Comparison of ENCODE assay signal across 1 cellular context in the genomic region with DNA sequence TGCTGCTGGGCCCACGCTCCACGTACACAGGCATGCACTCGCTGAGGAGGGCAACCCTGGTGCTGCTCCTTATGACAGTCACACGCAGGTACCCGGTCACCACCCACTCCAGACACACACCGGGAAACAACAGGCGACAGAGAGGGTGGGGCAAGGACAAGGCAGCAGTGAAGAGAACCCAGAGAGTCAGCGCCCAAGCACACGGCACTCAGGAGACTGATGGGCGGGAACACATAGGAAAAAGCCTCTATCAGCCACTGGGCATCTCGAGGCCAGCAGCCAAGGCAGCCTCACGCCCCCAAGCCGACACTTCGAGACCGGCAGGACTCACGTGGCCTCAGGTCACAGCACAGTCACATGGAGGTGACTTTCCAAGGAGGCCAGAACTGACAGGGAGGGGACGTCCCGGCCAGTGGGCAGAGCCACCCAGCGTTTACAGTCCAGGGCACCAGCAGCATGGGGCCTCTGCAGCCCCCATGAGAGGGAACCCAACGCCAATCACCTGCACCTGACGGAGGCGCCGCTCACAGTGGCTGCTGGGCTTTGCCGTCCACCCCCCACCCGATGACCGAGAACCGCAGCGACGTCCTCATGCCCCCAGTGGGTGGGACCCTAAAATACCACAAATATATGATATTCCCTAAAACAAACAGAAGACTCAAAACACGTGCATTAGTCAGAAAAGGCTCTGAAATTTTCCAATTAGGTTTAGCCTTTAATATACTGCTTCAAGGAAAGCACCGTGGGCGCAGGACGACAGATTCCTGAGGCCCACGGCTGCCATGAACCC.
TF ChIP-seq lines count a peak whose summit lies in the region.

No MANE protein-coding gene starts in this region.

TF ChIP-seq in K562, 482 proteins besides CTCF, POLR2A, EP300 and RAD21 (continued from another document and continues in another):
- TF ChIP-seq, protein P1, sequence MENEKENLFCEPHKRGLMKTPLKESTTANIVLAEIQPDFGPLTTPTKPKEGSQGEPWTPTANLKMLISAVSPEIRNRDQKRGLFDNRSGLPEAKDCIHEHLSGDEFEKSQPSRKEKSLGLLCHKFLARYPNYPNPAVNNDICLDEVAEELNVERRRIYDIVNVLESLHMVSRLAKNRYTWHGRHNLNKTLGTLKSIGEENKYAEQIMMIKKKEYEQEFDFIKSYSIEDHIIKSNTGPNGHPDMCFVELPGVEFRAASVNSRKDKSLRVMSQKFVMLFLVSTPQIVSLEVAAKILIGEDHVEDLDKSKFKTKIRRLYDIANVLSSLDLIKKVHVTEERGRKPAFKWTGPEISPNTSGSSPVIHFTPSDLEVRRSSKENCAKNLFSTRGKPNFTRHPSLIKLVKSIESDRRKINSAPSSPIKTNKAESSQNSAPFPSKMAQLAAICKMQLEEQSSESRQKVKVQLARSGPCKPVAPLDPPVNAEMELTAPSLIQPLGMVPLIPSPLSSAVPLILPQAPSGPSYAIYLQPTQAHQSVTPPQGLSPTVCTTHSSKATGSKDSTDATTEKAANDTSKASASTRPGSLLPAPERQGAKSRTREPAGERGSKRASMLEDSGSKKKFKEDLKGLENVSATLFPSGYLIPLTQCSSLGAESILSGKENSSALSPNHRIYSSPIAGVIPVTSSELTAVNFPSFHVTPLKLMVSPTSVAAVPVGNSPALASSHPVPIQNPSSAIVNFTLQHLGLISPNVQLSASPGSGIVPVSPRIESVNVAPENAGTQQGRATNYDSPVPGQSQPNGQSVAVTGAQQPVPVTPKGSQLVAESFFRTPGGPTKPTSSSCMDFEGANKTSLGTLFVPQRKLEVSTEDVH (IDR thresholded peaks at IDR 0.05; ENCODE audit: low read depth, partially characterized antibody): no peak
- TF ChIP-seq SMARCB1 (IDR thresholded peaks at IDR 0.05; ENCODE audit: insufficient read length, low read depth) (no peak), DPF2 (IDR thresholded peaks at IDR 0.05) (no peak), MEIS2 (IDR thresholded peaks at IDR 0.05; ENCODE audit: partially characterized antibody) (no peak), TBP (optimal IDR thresholded peaks at IDR 0.05; ENCODE audit: low read depth, low read length) (no peak), POU5F1 (IDR thresholded peaks at IDR 0.05; ENCODE audit: borderline replicate concordance, low read depth, low read length, partially characterized antibody) (no peak), NFRKB (IDR thresholded peaks at IDR 0.05; ENCODE audit: low read depth) (no peak), SAP30 (IDR thresholded peaks at IDR 0.05; ENCODE audit: borderline replicate concordance, insufficient read depth, low read depth, low read length, poor library complexity, severe bottlenecking) (no peak), MEF2A (IDR thresholded peaks at IDR 0.05; ENCODE audit: control insufficient read depth, low read depth, low read length) (no peak), EZH2 (IDR thresholded peaks at IDR 0.05; ENCODE audit: borderline replicate concordance, low read depth, low read length) (no peak), BACH1 (tag; IDR thresholded peaks at IDR 0.05) (no peak), SIN3B (IDR thresholded peaks at IDR 0.05; ENCODE audit: low read depth) (no peak), SRSF3 (IDR thresholded peaks at IDR 0.05; ENCODE audit: insufficient read depth, low read length) (no peak), SAFB2 (IDR thresholded peaks at IDR 0.05; ENCODE audit: borderline replicate concordance, low read depth, low read length, severe bottlenecking) (no peak), BRD9 (IDR thresholded peaks at IDR 0.05; ENCODE audit: low read depth, partially characterized antibody) (no peak), ATF7 (IDR thresholded peaks at IDR 0.05) (no peak), FOXM1 (IDR thresholded peaks at IDR 0.05; ENCODE audit: low read depth) (no peak), FOXM1 (CRISPR knock-in tag; IDR thresholded peaks at IDR 0.05; ENCODE audit: low read depth) (no peak), CHCHD3 (CRISPR knock-in tag; IDR thresholded peaks at IDR 0.05) (no peak), RUNX1 (IDR thresholded peaks at IDR 0.05; ENCODE audit: low read depth) (no peak), TRIM28 (IDR thresholded peaks at IDR 0.05) (no peak), EGR1 (conservative IDR thresholded peaks at IDR 0.05) (no peak), MTA3 (IDR thresholded peaks at IDR 0.05; ENCODE audit: borderline replicate concordance) (no peak), NBN (IDR thresholded peaks at IDR 0.05; ENCODE audit: low read depth) (no peak)
- TF ChIP-seq, protein P2, sequence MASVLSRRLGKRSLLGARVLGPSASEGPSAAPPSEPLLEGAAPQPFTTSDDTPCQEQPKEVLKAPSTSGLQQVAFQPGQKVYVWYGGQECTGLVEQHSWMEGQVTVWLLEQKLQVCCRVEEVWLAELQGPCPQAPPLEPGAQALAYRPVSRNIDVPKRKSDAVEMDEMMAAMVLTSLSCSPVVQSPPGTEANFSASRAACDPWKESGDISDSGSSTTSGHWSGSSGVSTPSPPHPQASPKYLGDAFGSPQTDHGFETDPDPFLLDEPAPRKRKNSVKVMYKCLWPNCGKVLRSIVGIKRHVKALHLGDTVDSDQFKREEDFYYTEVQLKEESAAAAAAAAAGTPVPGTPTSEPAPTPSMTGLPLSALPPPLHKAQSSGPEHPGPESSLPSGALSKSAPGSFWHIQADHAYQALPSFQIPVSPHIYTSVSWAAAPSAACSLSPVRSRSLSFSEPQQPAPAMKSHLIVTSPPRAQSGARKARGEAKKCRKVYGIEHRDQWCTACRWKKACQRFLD (CRISPR knock-in tag; IDR thresholded peaks at IDR 0.05): no peak
- TF ChIP-seq, protein P3, sequence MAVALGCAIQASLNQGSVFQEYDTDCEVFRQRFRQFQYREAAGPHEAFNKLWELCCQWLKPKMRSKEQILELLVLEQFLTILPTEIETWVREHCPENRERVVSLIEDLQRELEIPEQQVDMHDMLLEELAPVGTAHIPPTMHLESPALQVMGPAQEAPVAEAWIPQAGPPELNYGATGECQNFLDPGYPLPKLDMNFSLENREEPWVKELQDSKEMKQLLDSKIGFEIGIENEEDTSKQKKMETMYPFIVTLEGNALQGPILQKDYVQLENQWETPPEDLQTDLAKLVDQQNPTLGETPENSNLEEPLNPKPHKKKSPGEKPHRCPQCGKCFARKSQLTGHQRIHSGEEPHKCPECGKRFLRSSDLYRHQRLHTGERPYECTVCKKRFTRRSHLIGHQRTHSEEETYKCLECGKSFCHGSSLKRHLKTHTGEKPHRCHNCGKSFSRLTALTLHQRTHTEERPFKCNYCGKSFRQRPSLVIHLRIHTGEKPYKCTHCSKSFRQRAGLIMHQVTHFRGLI (CRISPR knock-in tag; IDR thresholded peaks at IDR 0.05): no peak
- TF ChIP-seq, protein P4, sequence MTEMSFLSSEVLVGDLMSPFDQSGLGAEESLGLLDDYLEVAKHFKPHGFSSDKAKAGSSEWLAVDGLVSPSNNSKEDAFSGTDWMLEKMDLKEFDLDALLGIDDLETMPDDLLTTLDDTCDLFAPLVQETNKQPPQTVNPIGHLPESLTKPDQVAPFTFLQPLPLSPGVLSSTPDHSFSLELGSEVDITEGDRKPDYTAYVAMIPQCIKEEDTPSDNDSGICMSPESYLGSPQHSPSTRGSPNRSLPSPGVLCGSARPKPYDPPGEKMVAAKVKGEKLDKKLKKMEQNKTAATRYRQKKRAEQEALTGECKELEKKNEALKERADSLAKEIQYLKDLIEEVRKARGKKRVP (CRISPR knock-in tag; IDR thresholded peaks at IDR 0.05): no peak; the same call in 1 of the 2 replicates
- TF ChIP-seq, protein P5, sequence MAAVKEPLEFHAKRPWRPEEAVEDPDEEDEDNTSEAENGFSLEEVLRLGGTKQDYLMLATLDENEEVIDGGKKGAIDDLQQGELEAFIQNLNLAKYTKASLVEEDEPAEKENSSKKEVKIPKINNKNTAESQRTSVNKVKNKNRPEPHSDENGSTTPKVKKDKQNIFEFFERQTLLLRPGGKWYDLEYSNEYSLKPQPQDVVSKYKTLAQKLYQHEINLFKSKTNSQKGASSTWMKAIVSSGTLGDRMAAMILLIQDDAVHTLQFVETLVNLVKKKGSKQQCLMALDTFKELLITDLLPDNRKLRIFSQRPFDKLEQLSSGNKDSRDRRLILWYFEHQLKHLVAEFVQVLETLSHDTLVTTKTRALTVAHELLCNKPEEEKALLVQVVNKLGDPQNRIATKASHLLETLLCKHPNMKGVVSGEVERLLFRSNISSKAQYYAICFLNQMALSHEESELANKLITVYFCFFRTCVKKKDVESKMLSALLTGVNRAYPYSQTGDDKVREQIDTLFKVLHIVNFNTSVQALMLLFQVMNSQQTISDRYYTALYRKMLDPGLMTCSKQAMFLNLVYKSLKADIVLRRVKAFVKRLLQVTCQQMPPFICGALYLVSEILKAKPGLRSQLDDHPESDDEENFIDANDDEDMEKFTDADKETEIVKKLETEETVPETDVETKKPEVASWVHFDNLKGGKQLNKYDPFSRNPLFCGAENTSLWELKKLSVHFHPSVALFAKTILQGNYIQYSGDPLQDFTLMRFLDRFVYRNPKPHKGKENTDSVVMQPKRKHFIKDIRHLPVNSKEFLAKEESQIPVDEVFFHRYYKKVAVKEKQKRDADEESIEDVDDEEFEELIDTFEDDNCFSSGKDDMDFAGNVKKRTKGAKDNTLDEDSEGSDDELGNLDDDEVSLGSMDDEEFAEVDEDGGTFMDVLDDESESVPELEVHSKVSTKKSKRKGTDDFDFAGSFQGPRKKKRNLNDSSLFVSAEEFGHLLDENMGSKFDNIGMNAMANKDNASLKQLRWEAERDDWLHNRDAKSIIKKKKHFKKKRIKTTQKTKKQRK (IDR thresholded peaks at IDR 0.05; ENCODE audit: borderline replicate concordance, low read depth, low read length): no peak
- TF ChIP-seq, protein P6, sequence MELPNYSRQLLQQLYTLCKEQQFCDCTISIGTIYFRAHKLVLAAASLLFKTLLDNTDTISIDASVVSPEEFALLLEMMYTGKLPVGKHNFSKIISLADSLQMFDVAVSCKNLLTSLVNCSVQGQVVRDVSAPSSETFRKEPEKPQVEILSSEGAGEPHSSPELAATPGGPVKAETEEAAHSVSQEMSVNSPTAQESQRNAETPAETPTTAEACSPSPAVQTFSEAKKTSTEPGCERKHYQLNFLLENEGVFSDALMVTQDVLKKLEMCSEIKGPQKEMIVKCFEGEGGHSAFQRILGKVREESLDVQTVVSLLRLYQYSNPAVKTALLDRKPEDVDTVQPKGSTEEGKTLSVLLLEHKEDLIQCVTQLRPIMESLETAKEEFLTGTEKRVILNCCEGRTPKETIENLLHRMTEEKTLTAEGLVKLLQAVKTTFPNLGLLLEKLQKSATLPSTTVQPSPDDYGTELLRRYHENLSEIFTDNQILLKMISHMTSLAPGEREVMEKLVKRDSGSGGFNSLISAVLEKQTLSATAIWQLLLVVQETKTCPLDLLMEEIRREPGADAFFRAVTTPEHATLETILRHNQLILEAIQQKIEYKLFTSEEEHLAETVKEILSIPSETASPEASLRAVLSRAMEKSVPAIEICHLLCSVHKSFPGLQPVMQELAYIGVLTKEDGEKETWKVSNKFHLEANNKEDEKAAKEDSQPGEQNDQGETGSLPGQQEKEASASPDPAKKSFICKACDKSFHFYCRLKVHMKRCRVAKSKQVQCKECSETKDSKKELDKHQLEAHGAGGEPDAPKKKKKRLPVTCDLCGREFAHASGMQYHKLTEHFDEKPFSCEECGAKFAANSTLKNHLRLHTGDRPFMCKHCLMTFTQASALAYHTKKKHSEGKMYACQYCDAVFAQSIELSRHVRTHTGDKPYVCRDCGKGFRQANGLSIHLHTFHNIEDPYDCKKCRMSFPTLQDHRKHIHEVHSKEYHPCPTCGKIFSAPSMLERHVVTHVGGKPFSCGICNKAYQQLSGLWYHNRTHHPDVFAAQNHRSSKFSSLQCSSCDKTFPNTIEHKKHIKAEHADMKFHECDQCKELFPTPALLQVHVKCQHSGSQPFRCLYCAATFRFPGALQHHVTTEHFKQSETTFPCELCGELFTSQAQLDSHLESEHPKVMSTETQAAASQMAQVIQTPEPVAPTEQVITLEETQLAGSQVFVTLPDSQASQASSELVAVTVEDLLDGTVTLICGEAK (IDR thresholded peaks at IDR 0.05): peak; percentile 58
- TF ChIP-seq, protein P6 (CRISPR knock-in tag; IDR thresholded peaks at IDR 0.05): no peak
- TF ChIP-seq, protein P7, sequence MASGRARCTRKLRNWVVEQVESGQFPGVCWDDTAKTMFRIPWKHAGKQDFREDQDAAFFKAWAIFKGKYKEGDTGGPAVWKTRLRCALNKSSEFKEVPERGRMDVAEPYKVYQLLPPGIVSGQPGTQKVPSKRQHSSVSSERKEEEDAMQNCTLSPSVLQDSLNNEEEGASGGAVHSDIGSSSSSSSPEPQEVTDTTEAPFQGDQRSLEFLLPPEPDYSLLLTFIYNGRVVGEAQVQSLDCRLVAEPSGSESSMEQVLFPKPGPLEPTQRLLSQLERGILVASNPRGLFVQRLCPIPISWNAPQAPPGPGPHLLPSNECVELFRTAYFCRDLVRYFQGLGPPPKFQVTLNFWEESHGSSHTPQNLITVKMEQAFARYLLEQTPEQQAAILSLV (tag; IDR thresholded peaks at IDR 0.05): no peak
- TF ChIP-seq, protein P8, sequence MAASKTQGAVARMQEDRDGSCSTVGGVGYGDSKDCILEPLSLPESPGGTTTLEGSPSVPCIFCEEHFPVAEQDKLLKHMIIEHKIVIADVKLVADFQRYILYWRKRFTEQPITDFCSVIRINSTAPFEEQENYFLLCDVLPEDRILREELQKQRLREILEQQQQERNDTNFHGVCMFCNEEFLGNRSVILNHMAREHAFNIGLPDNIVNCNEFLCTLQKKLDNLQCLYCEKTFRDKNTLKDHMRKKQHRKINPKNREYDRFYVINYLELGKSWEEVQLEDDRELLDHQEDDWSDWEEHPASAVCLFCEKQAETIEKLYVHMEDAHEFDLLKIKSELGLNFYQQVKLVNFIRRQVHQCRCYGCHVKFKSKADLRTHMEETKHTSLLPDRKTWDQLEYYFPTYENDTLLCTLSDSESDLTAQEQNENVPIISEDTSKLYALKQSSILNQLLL (CRISPR knock-in tag; IDR thresholded peaks at IDR 0.05; ENCODE audit: borderline replicate concordance): no peak
